In genomic region chr7:130843703-130844102, GRCh38 we compare ENCODE assay signal across 28 cellular contexts.
"Had no signal": no experiment of that assay in that cellular context is flagged by ENCODE, and none has a peak within 500 bp of the region (broad histone marks: within the 10 kb centered on the region; RNA-seq: fewer than 3 reads in every experiment).

No MANE protein-coding gene starts in this region.

- H3K9me3 Mint-ChIP-seq: activated CD8-positive, alpha-beta T cell treated with anti-CD3 and anti-CD28 coated beads for 36 hours; activated naive CD4-positive, alpha-beta T cell treated with anti-CD3 and anti-CD28 coated beads, Interleukin-2, amount 50 U/mL, for 24 hours; activated T-cell treated with anti-CD3 and anti-CD28 coated beads, Interleukin-2, amount 50 U/mL, for 72 hours; activated T-helper 2 cell treated with anti-CD3 and anti-CD28 coated beads, Interferon-gamma antibody, Interleukin-2, Interleukin-4, amounts not matched to agents 10 μg/mL and 5 μg/mL and 100 μg/mL, durations not matched to agents 14 hours and 24 hours and 36 hours had no signal

- H3K36me3 ChIP-seq: cardiac muscle cell, MG63, SJSA1 had no signal

- H3K4me3 ChIP-seq: cardiac muscle cell, MG63, SJSA1 had no signal

- H3K9ac ChIP-seq: KMS-11 had no signal

- H3K36me3 Mint-ChIP-seq: brain had no signal

- H3K4me3 Mint-ChIP-seq: activated CD8-positive, alpha-beta T cell treated with anti-CD3 and anti-CD28 coated beads for 36 hours; activated naive CD4-positive, alpha-beta T cell treated with anti-CD3 and anti-CD28 coated beads, Interleukin-2, amount 50 U/mL, for 24 hours; activated T-cell treated with anti-CD3 and anti-CD28 coated beads, Interleukin-2, amount 50 U/mL, for 72 hours; brain had no signal

- ATAC-seq: activated CD4-positive, CD25-positive, alpha-beta regulatory T cell treated with anti-CD3 and anti-CD28 coated beads, Interleukin-2, amount 50 U/mL, for 24 hours; activated CD8-positive, alpha-beta T cell treated with anti-CD3 and anti-CD28 coated beads for 36 hours; activated T-cell treated with anti-CD3 and anti-CD28 coated beads, Interleukin-2, amount 50 U/mL, for 72 hours; SK-N-SH treated with all-trans-retinoic acid at 6 μM for 48 hours had no signal

- H3K27ac ChIP-seq: cardiac muscle cell, KMS-11 had no signal

- DNase-seq: activated CD4-positive, alpha-beta T cell treated with anti-CD3 and anti-CD28 coated beads for 4 hours; activated CD8-positive, alpha-beta memory T cell treated with anti-CD3 and anti-CD28 coated beads, Interleukin-2, amount 50 U/mL, for 4 hours; activated CD8-positive, alpha-beta T cell treated with anti-CD3 and anti-CD28 coated beads for 36 hours; activated gamma-delta T cell treated with Interleukin-2 at 50 U/mL for 16 hours; activated T-cell treated with anti-CD3 and anti-CD28 coated beads, Interleukin-2, amount 50 U/mL, for 72 hours; amygdala; MG63; MV-4-11; NCI-H1092 treated with DMSO at 0.1 percent for 48 hours; NCI-H1417 treated with DMSO at 0.1 percent for 48 hours; NCI-H1694; NCI-H2029; NCI-H2107; NCI-H2171 treated with DMSO at 0.1 percent for 48 hours; NCI-H226; NCI-H510A; NCI-H526 treated with DMSO at 0.1 percent for 48 hours; SHP77; SW 1271 had no signal

- FAIRE-seq: astrocyte had no signal

- H3K27ac Mint-ChIP-seq: activated CD8-positive, alpha-beta T cell treated with anti-CD3 and anti-CD28 coated beads for 36 hours; activated naive CD4-positive, alpha-beta T cell treated with anti-CD3 and anti-CD28 coated beads, Interleukin-2, amount 50 U/mL, for 24 hours; activated T-cell treated with anti-CD3 and anti-CD28 coated beads, Interleukin-2, amount 50 U/mL, for 72 hours; activated T-helper 2 cell treated with anti-CD3 and anti-CD28 coated beads, Interferon-gamma antibody, Interleukin-2, Interleukin-4, amounts not matched to agents 10 μg/mL and 5 μg/mL and 100 μg/mL, durations not matched to agents 14 hours and 24 hours and 36 hours; brain had no signal

- H3K4me2 ChIP-seq: KMS-11 had no signal

- H3K27me3 ChIP-seq: MG63, SJSA1 had no signal

- H3K4me1 Mint-ChIP-seq: brain had no signal

- H3K9me3 ChIP-seq: MG63, SJSA1 had no signal
